In genomic region chr15:66608159-66608558, GRCh38 we compare ENCODE assay signal across 10 cellular contexts. TPM values are rescaled to one million over a fixed set of nuclear protein-coding genes. Genes with fewer than 3 reads are reported as not detected.
"Had no signal": no experiment of that assay in that cellular context is flagged by ENCODE, and none has a peak within 500 bp of the region (broad histone marks: within the 10 kb centered on the region; RNA-seq: fewer than 3 reads in every experiment).

No MANE protein-coding gene starts in this region.

- DNase-seq: H9, HCEC 1CT, IMR-90, KBM-7 had no signal

- H3K4me2 ChIP-seq: GM23338, KMS-11 had no signal

- ATAC-seq: GM23338 had no signal

- FAIRE-seq: H1, H54, HTR-8/SVneo had no signal

- H3K27ac ChIP-seq: KMS-11 had no signal

- H3K4me3 ChIP-seq: GM23338 had no signal

- H3K9ac ChIP-seq: KMS-11 had no signal

- H2AFZ ChIP-seq: GM23338 had no signal

RNA-seq across cellular contexts. Expression of gene LCTL, which starts 42.4 kb away (rescaled TPM):
- total RNA-seq: HT-29 had no signal
